Comparison of ENCODE assay signal across 10 cellular contexts in genomic region chr6:45709834-45710233, GRCh38.
DNase-seq lines count a peak whose midpoint lies in the region; ATAC-seq, FAIRE-seq and TF ChIP-seq lines count a peak whose summit lies in the region.
"Had no signal": no experiment of that assay in that cellular context is flagged by ENCODE, and none has a peak within 500 bp of the region (broad histone marks: within the 10 kb centered on the region; RNA-seq: fewer than 3 reads in every experiment).

No MANE protein-coding gene starts in this region.

- peak overlapping the region; percentile 92 for H3K9ac ChIP-seq in MM.1S (ENCODE audit: low read length)
- H3K9ac ChIP-seq in kidney (ENCODE audit: low read length in 2 of 2), result no peak overlapping the region

- ATAC-seq in HG02642 (IDR thresholded peaks at IDR 0.05; ENCODE audit: poor library complexity, unreplicated experiment), result peak; percentile 64
- peak; percentile 39 to 54 for ATAC-seq in lower lobe of right lung
- no peak for ATAC-seq in left cardiac atrium

- TF ChIP-seq POLR2A in ovary (IDR thresholded peaks at IDR 0.05), result no peak

- no peaks in the 10 kb centered on the region for H4K20me1 ChIP-seq in MM.1S (ENCODE audit: insufficient read depth, low read length)

- H3K79me2 ChIP-seq in MM.1S (ENCODE audit: low read length), result no peaks in the 10 kb centered on the region

- intact Hi-C loops in lower lobe of right lung (cut with DNase I) (loop anchor here (10.0 kb wide), 1 partner anchor 285 kb away; no protein-coding TSS in a partner anchor), ovary (cut with DNase I) (loop anchor here (5.0 to 10.0 kb wide), 5 partner anchors 285 to 1235 kb away; partner anchors contain the start of gene SUPT3H (in 1 of the 4)), kidney (cut with DNase I) (no loop called here), left cardiac atrium (cut with DNase I) (loop anchor here (5.0 to 10.0 kb wide), 3 partner anchors 295 to 1235 kb away; no protein-coding TSS in a partner anchor)

- no peak for TF ChIP-seq EP300 in ovary (IDR thresholded peaks at IDR 0.05)

- peak overlapping the region; percentile 98 for H3K27ac ChIP-seq in MM.1S (ENCODE audit: low read length)
- no peak overlapping the region for H3K27ac ChIP-seq in lower lobe of right lung
- no peak overlapping the region for H3K27ac ChIP-seq in ovary
- no peak overlapping the region for H3K27ac ChIP-seq in kidney (ENCODE audit: low read depth in 2 of 2, low read length in 2 of 2)

- H2AFZ ChIP-seq in MM.1S (ENCODE audit: low read length), result no peak overlapping the region

- H3K4me3 ChIP-seq in MM.1S (ENCODE audit: low read length) (peak overlapping the region; percentile 47), lower lobe of right lung (no peak overlapping the region), ovary (no peak overlapping the region), kidney (ENCODE audit: low read length in 2 of 2) (no peak overlapping the region)

- no peak for FAIRE-seq in kidney (lab: Jason Lieb, UNC)
- FAIRE-seq: A204.1 had no signal

- 81 to 85% (median 82%) methylated on average over 7 of the region's 7 CpGs for WGBS in ovary, 3 donors

- H3K9me3 ChIP-seq in MM.1S (replicated peaks; ENCODE audit: insufficient read depth, low read length), result no peaks in the 10 kb centered on the region
- no peaks in the 10 kb centered on the region for H3K9me3 ChIP-seq in lower lobe of right lung
- no peaks in the 10 kb centered on the region for H3K9me3 ChIP-seq in ovary
- H3K9me3 ChIP-seq in kidney (ENCODE audit: control insufficient read depth in 1 of 2, low read length in 2 of 2), result no peaks in the 10 kb centered on the region

- DNase-seq in activated CD4-positive, CD25-positive, alpha-beta regulatory T cell treated with anti-CD3 and anti-CD28 coated beads, Interleukin-2, amount 50 U/mL, for 16 hours (ENCODE audit: low read depth, low spot score), result peak; percentile 24
- DNase-seq in activated CD4-positive, CD25-positive, alpha-beta regulatory T cell (lab: John Stamatoyannopoulos, UW), result no peak
- DNase-seq in MM.1S (peak; percentile 92), lower lobe of right lung (no peak), ovary (no peak), kidney (no peak), left cardiac atrium (no peak)
- DNase-seq: head of caudate nucleus had no signal

- peaks cover 24% of the 10 kb centered on the region for H3F3A ChIP-seq in MM.1S (ENCODE audit: insufficient read depth, low read length)

- no peak for TF ChIP-seq CTCF in MM.1S (IDR thresholded peaks at IDR 0.05; ENCODE audit: low read length)
- TF ChIP-seq CTCF in lower lobe of right lung (IDR thresholded peaks at IDR 0.05), result no peak
- no peak for TF ChIP-seq CTCF in ovary (IDR thresholded peaks at IDR 0.05)
- TF ChIP-seq CTCF in kidney (IDR thresholded peaks at IDR 0.05; ENCODE audit: borderline replicate concordance, extremely low read depth, insufficient read depth), result no peak

- no peaks in the 10 kb centered on the region for H3K27me3 ChIP-seq in MM.1S (replicated peaks; ENCODE audit: insufficient read depth, low read length)
- H3K27me3 ChIP-seq in lower lobe of right lung (ENCODE audit: low read depth), result no peaks in the 10 kb centered on the region
- H3K27me3 ChIP-seq in ovary, result no peaks in the 10 kb centered on the region

- peak overlapping the region; percentile 85 for H3K4me2 ChIP-seq in MM.1S (ENCODE audit: low read depth, low read length)

- no peaks in the 10 kb centered on the region for H3K9me2 ChIP-seq in MM.1S (replicated peaks; ENCODE audit: insufficient read depth, low read length)

- H3K4me1 ChIP-seq in MM.1S (ENCODE audit: low read length) (peaks cover 81% of the 10 kb centered on the region), lower lobe of right lung (peaks cover 6% of the 10 kb centered on the region), ovary (ENCODE audit: insufficient read depth) (no peaks in the 10 kb centered on the region), kidney (ENCODE audit: control insufficient read depth in 1 of 2, insufficient read depth in 1 of 2, low read depth in 1 of 2, low read length in 2 of 2) (peaks cover 0 to 3% of the 10 kb centered on the region in 2 donors)

- H3K36me3 ChIP-seq in MM.1S (replicated peaks; ENCODE audit: insufficient read depth, low read length), result no peaks in the 10 kb centered on the region
- no peaks in the 10 kb centered on the region for H3K36me3 ChIP-seq in lower lobe of right lung
- no peaks in the 10 kb centered on the region for H3K36me3 ChIP-seq in ovary
- no peaks in the 10 kb centered on the region for H3K36me3 ChIP-seq in kidney (ENCODE audit: control insufficient read depth in 1 of 2, insufficient read depth in 2 of 2, low read length in 2 of 2)

Comparison
In these comparisons a context has a peak if more than half of its experiments do, and no peak if none do; other contexts are left out.
1. DNase-seq: peak in activated CD4-positive, CD25-positive, alpha-beta regulatory T cell treated with anti-CD3 and anti-CD28 coated beads, Interleukin-2, amount 50 U/mL, for 16 hours (single experiment) and MM.1S (single experiment); none in activated CD4-positive, CD25-positive, alpha-beta regulatory T cell (0 of 4), lower lobe of right lung (single experiment), ovary (0 of 5), kidney (single experiment) and left cardiac atrium (single experiment).
2. ATAC-seq: peak in HG02642 (single experiment) and lower lobe of right lung (2 of 2); none in left cardiac atrium (0 of 2).